ENCODE assay signal across 8 cellular contexts in genomic region chr15:65868546-65869126, GRCh38. TPM values are rescaled to one million over a fixed set of nuclear protein-coding genes. Genes with fewer than 3 reads are reported as not detected.
DNase-seq lines count a peak whose midpoint lies in the region; ATAC-seq, FAIRE-seq and TF ChIP-seq lines count a peak whose summit lies in the region.

No MANE protein-coding gene starts in this region.

- H3K27ac ChIP-seq in SU-DHL-6 (ENCODE audit: low read depth, low read length) (peak overlapping the region; percentile 77), gastroesophageal sphincter (peak overlapping the region; percentile 78 to 99 (median 96)), small intestine (ENCODE audit: low read depth in 1 of 2, low read length in 1 of 2) (peak overlapping the region in 1 of 2 donors; percentile 85)

- no peak for TF ChIP-seq CTCF in SU-DHL-6 (IDR thresholded peaks at IDR 0.05; ENCODE audit: insufficient read depth, low read length, poor library complexity, severe bottlenecking)
- no peak for TF ChIP-seq CTCF in gastroesophageal sphincter (IDR thresholded peaks at IDR 0.05)

- H3K4me2 ChIP-seq in SU-DHL-6 (ENCODE audit: low read depth, low read length, poor library complexity, severe bottlenecking) = peak overlapping the region; percentile 98

- peaks cover 16% of the 10 kb centered on the region for H4K20me1 ChIP-seq in SU-DHL-6 (ENCODE audit: low read depth, low read length)

- H3F3A ChIP-seq in SU-DHL-6 (ENCODE audit: insufficient read depth) = peaks cover 4% of the 10 kb centered on the region; the same call in 1 of the 2 replicates

- H3K4me1 ChIP-seq in gastroesophageal sphincter (peaks cover 0 to 38% (median 0%) of the 10 kb centered on the region in 3 donors), small intestine (ENCODE audit: control insufficient read depth in 2 of 2, insufficient read depth in 1 of 2, low read depth in 1 of 2, low read length in 1 of 2) (peaks cover 0 to 8% of the 10 kb centered on the region in 2 donors)

- H3K4me3 ChIP-seq in SU-DHL-6 (ENCODE audit: insufficient read depth, low read length, poor library complexity, severe bottlenecking) (peak overlapping the region; percentile 95), gastroesophageal sphincter (peak overlapping the region; percentile 73), small intestine (ENCODE audit: low read depth in 1 of 2, low read length in 2 of 2) (peak overlapping the region; percentile 85 to 86)

- H3K9me3 ChIP-seq in SU-DHL-6 (ENCODE audit: insufficient read depth, low read length) (no peaks in the 10 kb centered on the region), gastroesophageal sphincter (no peaks in the 10 kb centered on the region), small intestine (ENCODE audit: control insufficient read depth, low read depth) (no peaks in the 10 kb centered on the region)

- H3K27me3 ChIP-seq in SU-DHL-6 (ENCODE audit: low read length) (no peaks in the 10 kb centered on the region), gastroesophageal sphincter (no peaks in the 10 kb centered on the region), small intestine (ENCODE audit: control insufficient read depth in 2 of 2, insufficient read depth in 2 of 2, low read length in 2 of 2) (no peaks in the 10 kb centered on the region)

- H3K36me3 ChIP-seq in SU-DHL-6 (ENCODE audit: low read length) (no peaks in the 10 kb centered on the region; the same call in 1 of the 2 replicates), gastroesophageal sphincter (no peaks in the 10 kb centered on the region), small intestine (ENCODE audit: control insufficient read depth in 2 of 2, insufficient read depth in 2 of 2, low read length in 2 of 2) (no peaks in the 10 kb centered on the region)

- no peak for FAIRE-seq in small intestine (lab: Jason Lieb, UNC)

- peaks cover 42% of the 10 kb centered on the region for H3K79me2 ChIP-seq in SU-DHL-6 (ENCODE audit: insufficient read depth, low read length)

- TF ChIP-seq EP300 in gastroesophageal sphincter (IDR thresholded peaks at IDR 0.05) = no peak

- H3K9me2 ChIP-seq in SU-DHL-6 (replicated peaks; ENCODE audit: insufficient read depth, low read length) = no peaks in the 10 kb centered on the region

- H2AFZ ChIP-seq in SU-DHL-6 (ENCODE audit: low read depth, low read length, severe bottlenecking) = peak overlapping the region; percentile 49

- no peak for TF ChIP-seq POLR2A in gastroesophageal sphincter (IDR thresholded peaks at IDR 0.05)

- H3K9ac ChIP-seq in SU-DHL-6 (ENCODE audit: low read length) = peak overlapping the region; percentile 90

- ATAC-seq in gastroesophageal sphincter = no peak
- no peak for ATAC-seq in GM18858 (IDR thresholded peaks at IDR 0.05; ENCODE audit: unreplicated experiment)

- 61 to 64% methylated on average over 10 to 11 of the region's 11 CpGs for WGBS in gastroesophageal sphincter (ENCODE audit: low coverage in 1 of 2), 2 donors
- WGBS in small intestine, 3 donors = 65 to 68% (median 66%) methylated on average over 11 of the region's 11 CpGs

- DNase-seq in DMS53 treated with DMSO at 0.1 percent for 48 hours (lab: John Stamatoyannopoulos, UW; ENCODE audit: unreplicated experiment) = peak; percentile 61
- DNase-seq in DMS53 (lab: John Stamatoyannopoulos, UW) = no peak
- no peak for DNase-seq in small intestine
- DNase-seq in T-helper 9 cell = no peak
- no peak for DNase-seq in NCI-H345 treated with DMSO at 0.1 percent for 48 hours (lab: John Stamatoyannopoulos, UW; ENCODE audit: unreplicated experiment)

RNA-seq across cellular contexts. Expression of gene RAB11A, which starts 0.7 kb away (rescaled TPM):
- 100 to 1,000 TPM; 120 to 257 (median 135) TPM for total RNA-seq in gastroesophageal sphincter
- 100 to 1,000 TPM; 193 to 225 (median 220) TPM for polyA plus RNA-seq in small intestine
